8 cellular contexts compared by ENCODE assay signal in genomic region chr15:55917881-55918296, GRCh38.
DNase-seq lines count a peak whose midpoint lies in the region; ATAC-seq, FAIRE-seq and TF ChIP-seq lines count a peak whose summit lies in the region.

No MANE protein-coding gene starts in this region.

- no peak overlapping the region for H3K4me3 ChIP-seq in astrocyte (ENCODE audit: insufficient read depth, low read depth, low read length)

- H3K4me3 Mint-ChIP-seq in astrocyte (ENCODE audit: unreplicated experiment): no peak overlapping the region
- H3K4me3 Mint-ChIP-seq in activated T-cell treated with anti-CD3 and anti-CD28 coated beads, Interleukin-2, amount 50 U/mL, for 72 hours: no peak overlapping the region

- no peaks in the 10 kb centered on the region for H3K36me3 ChIP-seq in astrocyte (ENCODE audit: insufficient read depth, low read length)

- H3K36me3 Mint-ChIP-seq in astrocyte (ENCODE audit: low read depth, unreplicated experiment): no peaks in the 10 kb centered on the region
- H3K36me3 Mint-ChIP-seq in activated T-cell treated with anti-CD3 and anti-CD28 coated beads, Interleukin-2, amount 50 U/mL, for 72 hours (ENCODE audit: insufficient read depth in 2 of 2): no peaks in the 10 kb centered on the region

- ATAC-seq in activated T-cell treated with anti-CD3 and anti-CD28 coated beads, Interleukin-2, amount 50 U/mL, for 72 hours (replicated peaks in 1 of 2): no peak

- peaks cover 19% of the 10 kb centered on the region for H3K4me1 ChIP-seq in astrocyte (ENCODE audit: insufficient read depth, low read length)

- TF ChIP-seq CTCF in astrocyte (IDR thresholded peaks at IDR 0.05; ENCODE audit: insufficient read depth, low read depth, low read length): peak; percentile 82

- peaks cover 38% of the 10 kb centered on the region for H3K79me2 ChIP-seq in astrocyte (ENCODE audit: insufficient read depth, low read length)

- H3K9ac ChIP-seq in astrocyte (ENCODE audit: low read length): no peak overlapping the region

- H3K27me3 ChIP-seq in astrocyte (ENCODE audit: insufficient read depth, low read length): no peaks in the 10 kb centered on the region

- peaks cover 24% of the 10 kb centered on the region for H3K4me1 Mint-ChIP-seq in astrocyte (ENCODE audit: low read depth, unreplicated experiment)
- H3K4me1 Mint-ChIP-seq in activated T-cell treated with anti-CD3 and anti-CD28 coated beads, Interleukin-2, amount 50 U/mL, for 72 hours (ENCODE audit: low read depth): no peaks in the 10 kb centered on the region

- no peaks in the 10 kb centered on the region for H3K9me3 Mint-ChIP-seq in astrocyte (ENCODE audit: unreplicated experiment)
- H3K9me3 Mint-ChIP-seq in activated T-cell treated with anti-CD3 and anti-CD28 coated beads, Interleukin-2, amount 50 U/mL, for 72 hours: no peaks in the 10 kb centered on the region

- FAIRE-seq in astrocyte (lab: Jason Lieb, UNC): peak; percentile 59

- H3K27ac Mint-ChIP-seq in astrocyte (ENCODE audit: unreplicated experiment): no peak overlapping the region
- H3K27ac Mint-ChIP-seq in activated T-cell treated with anti-CD3 and anti-CD28 coated beads, Interleukin-2, amount 50 U/mL, for 72 hours: no peak overlapping the region

- DNase-seq in SKM-1 treated with dmso at 0.1 percent for 144 hours (lab: John Stamatoyannopoulos, UW; ENCODE audit: unreplicated experiment) (peak; percentile 38), SKM-1 (lab: John Stamatoyannopoulos, UW; ENCODE audit: unreplicated experiment) (no peak), NCI-H1694 treated with DMSO at 0.1 percent for 48 hours (lab: John Stamatoyannopoulos, UW) (peak; percentile 52), astrocyte (ENCODE audit: low read depth) (peak; percentile 84), iris pigment epithelial cell (ENCODE audit: low read depth) (peak; percentile 97), T-helper 1 cell (no peak), iPS-NIHi7 (ENCODE audit: extremely low spot score) (no peak)
- no peak for DNase-seq in activated T-cell treated with anti-CD3 and anti-CD28 coated beads, Interleukin-2, amount 50 U/mL, for 72 hours

- peak overlapping the region; percentile 84 for H3K4me2 ChIP-seq in astrocyte (ENCODE audit: low read length)

- peak overlapping the region; percentile 70 for H3K27ac ChIP-seq in astrocyte (ENCODE audit: low read depth, low read length)

- no peaks in the 10 kb centered on the region for H3K27me3 Mint-ChIP-seq in astrocyte (ENCODE audit: low read depth, unreplicated experiment)
- H3K27me3 Mint-ChIP-seq in activated T-cell treated with anti-CD3 and anti-CD28 coated beads, Interleukin-2, amount 50 U/mL, for 72 hours (ENCODE audit: low read depth): no peaks in the 10 kb centered on the region

- H4K20me1 ChIP-seq in astrocyte (ENCODE audit: insufficient read depth, low read length): no peaks in the 10 kb centered on the region

- H3K9me3 ChIP-seq in astrocyte (ENCODE audit: insufficient read depth, low read depth, low read length): no peaks in the 10 kb centered on the region

- no peak overlapping the region for H2AFZ ChIP-seq in astrocyte (ENCODE audit: low read depth, low read length)

Comparison
In these comparisons a context has a peak if more than half of its experiments do, and no peak if none do; other contexts are left out.
1. DNase-seq: peak in SKM-1 treated with dmso at 0.1 percent for 144 hours (single experiment), NCI-H1694 treated with DMSO at 0.1 percent for 48 hours (single experiment), astrocyte (single experiment) and iris pigment epithelial cell (single experiment); none in SKM-1 (single experiment), T-helper 1 cell (0 of 5), iPS-NIHi7 (single experiment) and activated T-cell treated with anti-CD3 and anti-CD28 coated beads, Interleukin-2, amount 50 U/mL, for 72 hours (0 of 2).